8 cellular contexts compared by ENCODE assay signal in genomic region chr4:37827802-37828321, GRCh38. TPM values are rescaled to one million over a fixed set of nuclear protein-coding genes. Genes with fewer than 3 reads are reported as not detected.
DNase-seq lines count a peak whose midpoint lies in the region; ATAC-seq and TF ChIP-seq lines count a peak whose summit lies in the region.

No MANE protein-coding gene starts in this region.

- intact Hi-C loops in ascending aorta (cut with DNase I) (loop anchor here (5.0 kb wide), 3 partner anchors 64 to 149 kb away; partner anchors contain the start of genes RELL1 and TBC1D1), transverse colon (cut with DNase I; ENCODE audit: low total_unique reads) (loop anchor here (5.0 to 10.0 kb wide), 2 partner anchors 64 to 207 kb away; partner anchors contain the start of gene TBC1D1)

- no peak for DNase-seq in activated naive CD4-positive, alpha-beta T cell treated with anti-CD3 and anti-CD28 coated beads, Interleukin-2, amount 50 U/mL, for 16 hours
- DNase-seq in ascending aorta (ENCODE audit: low spot score in 2 of 2) (no peak), transverse colon (no peak), NCI-H2171 treated with DMSO at 0.1 percent for 48 hours (lab: John Stamatoyannopoulos, UW) (no peak)

- no peaks in the 10 kb centered on the region for H3K9me3 Mint-ChIP-seq in activated naive CD4-positive, alpha-beta T cell treated with anti-CD3 and anti-CD28 coated beads, Interleukin-2, amount 50 U/mL, for 24 hours

- H3K36me3 Mint-ChIP-seq in activated naive CD4-positive, alpha-beta T cell treated with anti-CD3 and anti-CD28 coated beads, Interleukin-2, amount 50 U/mL, for 24 hours = peaks cover 18% of the 10 kb centered on the region

- H3K27me3 Mint-ChIP-seq in activated naive CD4-positive, alpha-beta T cell treated with anti-CD3 and anti-CD28 coated beads, Interleukin-2, amount 50 U/mL, for 24 hours = no peaks in the 10 kb centered on the region

- ATAC-seq in HG02884 (IDR thresholded peaks at IDR 0.05; ENCODE audit: unreplicated experiment) (no peak), GM18867 (IDR thresholded peaks at IDR 0.05; ENCODE audit: unreplicated experiment) (no peak)

- in situ Hi-C loops in transverse colon (cut with MboI; ENCODE audit: low pct_ligation_motif_present in 1 of 4, low pct_unique_long_range_greater_than_20kb in 1 of 4, low sequenced_read_pairs in 3 of 4) = no loop called here

- TF ChIP-seq CTCF in ascending aorta (IDR thresholded peaks at IDR 0.05) (no peak), liver (IDR thresholded peaks at IDR 0.05; ENCODE audit: low read depth, low read length, missing input control) (no peak), transverse colon (IDR thresholded peaks at IDR 0.05) (no peak)

- H3K36me3 ChIP-seq in ascending aorta = peaks cover 14 to 29% of the 10 kb centered on the region in 2 donors
- peaks cover 0 to 22% (median 6%) of the 10 kb centered on the region in 4 donors for H3K36me3 ChIP-seq in liver (ENCODE audit: control insufficient read depth in 4 of 4, insufficient read depth in 3 of 4, low read depth in 1 of 4, low read length in 3 of 4)
- H3K36me3 ChIP-seq in transverse colon = peaks cover 0 to 8% (median 0%) of the 10 kb centered on the region in 4 donors

- H3K27ac ChIP-seq in ascending aorta (peak overlapping the region in 1 of 2 donors; percentile 90), liver (ENCODE audit: low read depth in 1 of 2, low read length in 2 of 2) (peak overlapping the region in 1 of 2 donors; percentile 94), transverse colon (peak overlapping the region in 2 of 4 donors; percentile 85 to 87)

- peaks cover 49% of the 10 kb centered on the region for H3K4me1 Mint-ChIP-seq in activated naive CD4-positive, alpha-beta T cell treated with anti-CD3 and anti-CD28 coated beads, Interleukin-2, amount 50 U/mL, for 24 hours

- H3K27me3 ChIP-seq in ascending aorta (no peaks in the 10 kb centered on the region), liver (ENCODE audit: control insufficient read depth in 4 of 4, insufficient read depth in 4 of 4, low read length in 3 of 4) (no peaks in the 10 kb centered on the region), transverse colon (no peaks in the 10 kb centered on the region)

- peak overlapping the region; percentile 97 for H3K27ac Mint-ChIP-seq in activated naive CD4-positive, alpha-beta T cell treated with anti-CD3 and anti-CD28 coated beads, Interleukin-2, amount 50 U/mL, for 24 hours

- no peak for TF ChIP-seq RAD21 in liver (IDR thresholded peaks at IDR 0.05)

- H3K4me3 Mint-ChIP-seq in activated naive CD4-positive, alpha-beta T cell treated with anti-CD3 and anti-CD28 coated beads, Interleukin-2, amount 50 U/mL, for 24 hours = peak overlapping the region; percentile 93

- H3K4me3 ChIP-seq in ascending aorta (peak overlapping the region; percentile 86 to 96), liver (ENCODE audit: low read depth in 1 of 3, low read length in 3 of 3) (no peak overlapping the region), transverse colon (peak overlapping the region in 3 of 4 donors; percentile 71 to 81 (median 77))

- H3K4me1 ChIP-seq in ascending aorta = peaks cover 2 to 16% of the 10 kb centered on the region in 2 donors
- peaks cover 0 to 23% (median 10%) of the 10 kb centered on the region in 4 donors for H3K4me1 ChIP-seq in liver (ENCODE audit: control insufficient read depth in 4 of 4, insufficient read depth in 4 of 4, low read length in 3 of 4)
- H3K4me1 ChIP-seq in transverse colon = peaks cover 13 to 26% (median 21%) of the 10 kb centered on the region in 4 donors

- H3K9ac ChIP-seq in liver (ENCODE audit: low read depth in 1 of 2, low read length in 2 of 2) = no peak overlapping the region

- no peak for TF ChIP-seq POLR2A in transverse colon (IDR thresholded peaks at IDR 0.05)

- TF ChIP-seq EP300 in transverse colon (IDR thresholded peaks at IDR 0.05; ENCODE audit: low read depth) = no peak

- 90% methylated on average over 1 of the region's 1 CpG for WGBS in liver
- WGBS in transverse colon (ENCODE audit: low coverage in 1 of 2), 2 donors = 50 to 75% methylated on average over 1 of the region's 1 CpG

- H3K9me3 ChIP-seq in ascending aorta (no peaks in the 10 kb centered on the region), liver (ENCODE audit: control insufficient read depth in 4 of 4, low read length in 3 of 4) (no peaks in the 10 kb centered on the region), transverse colon (no peaks in the 10 kb centered on the region)

TF ChIP-seq in liver, 16 proteins besides CTCF, POLR2A, EP300 and RAD21:
- peak; percentile 72 for TF ChIP-seq NR2F2 (IDR thresholded peaks at IDR 0.05)
- no peak for TF ChIP-seq RXRA (IDR thresholded peaks at IDR 0.05)
- no peak for TF ChIP-seq YY1 (IDR thresholded peaks at IDR 0.05)
- no peak for TF ChIP-seq GABPA (IDR thresholded peaks at IDR 0.05 in 1 of 2, conservative IDR thresholded peaks at IDR 0.05 in 1 of 2)
- TF ChIP-seq TAF1 (conservative IDR thresholded peaks at IDR 0.05) = no peak
- no peak for TF ChIP-seq ATF3 (IDR thresholded peaks at IDR 0.05)
- TF ChIP-seq SP1 (IDR thresholded peaks at IDR 0.05) = no peak
TF ChIP-seq in liver: peak in this region for 1.

RNA-seq across cellular contexts. Expression of gene PGM2, which starts 1.4 kb away (rescaled TPM):
- total RNA-seq in ascending aorta = 7.1 TPM
- total RNA-seq in liver = 10 to 100 TPM; 11.6 to 11.9 TPM
- 1 to 10 TPM; 4.0 to 4.2 TPM for polyA plus RNA-seq in liver
- 10 to 100 TPM in 2 of 4 donors, 1 to 10 TPM in 2; 5.8 to 21.0 (median 14.7) TPM for total RNA-seq in transverse colon

Comparison
In these comparisons a context has a peak if more than half of its experiments do, and no peak if none do; other contexts are left out.
1. H3K4me3 ChIP-seq: peak in ascending aorta (2 of 2) and transverse colon (3 of 4); none in liver (0 of 3).